10 cellular contexts compared by ENCODE assay signal in the genomic region with DNA sequence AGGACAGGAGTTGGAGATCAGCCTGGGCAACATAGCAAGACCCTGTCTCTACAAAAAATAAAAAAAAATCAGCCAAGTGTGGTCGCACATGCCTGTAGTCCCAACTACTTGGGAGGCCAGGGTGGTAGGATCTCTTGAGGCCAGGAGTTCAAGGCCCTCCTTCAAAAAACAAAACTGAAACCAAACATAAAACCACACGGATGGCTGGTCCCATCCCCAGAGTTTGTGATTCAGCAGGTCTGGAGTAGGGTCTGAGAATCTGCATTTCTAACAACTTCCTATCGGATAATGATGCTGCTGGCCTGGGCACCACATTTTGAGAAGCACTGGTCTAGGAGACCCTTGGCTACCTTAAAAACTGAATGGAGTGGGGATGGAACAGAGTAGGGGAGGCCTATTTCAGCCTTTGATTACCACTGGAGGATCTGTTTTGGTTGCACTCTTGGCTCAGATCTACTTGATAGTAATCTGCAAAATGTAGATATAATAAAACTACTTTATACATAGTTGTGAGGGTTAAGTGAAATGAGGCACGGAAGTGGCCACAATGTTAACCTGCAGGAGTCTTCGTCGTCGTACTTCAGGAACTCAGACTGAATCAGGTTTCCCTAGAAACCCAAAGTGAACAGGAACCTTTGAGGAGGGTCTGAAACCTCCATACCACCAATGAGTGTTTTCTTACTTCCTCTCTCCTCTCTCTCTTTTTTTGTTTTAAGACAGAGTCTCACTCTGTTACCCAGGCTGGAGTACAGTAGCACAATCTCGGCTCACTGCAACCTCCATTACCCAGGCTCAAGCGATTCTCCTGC. TPM values are rescaled to one million over a fixed set of nuclear protein-coding genes. Genes with fewer than 3 reads are reported as not detected.
DNase-seq lines count a peak whose midpoint lies in the region; ATAC-seq and TF ChIP-seq lines count a peak whose summit lies in the region.
"Had no signal": no experiment of that assay in that cellular context is flagged by ENCODE, and none has a peak within 500 bp of the region (broad histone marks: within the 10 kb centered on the region; RNA-seq: fewer than 3 reads in every experiment).

No MANE protein-coding gene starts in this region.

- no peak overlapping the region for H3K4me3 ChIP-seq in heart right ventricle

- no peak for TF ChIP-seq CTCF in heart right ventricle (IDR thresholded peaks at IDR 0.05)

- no peaks in the 10 kb centered on the region for H3K27me3 ChIP-seq in heart right ventricle

- no peak overlapping the region for H3K27ac ChIP-seq in heart right ventricle

- H3K9me3 ChIP-seq in heart right ventricle: no peaks in the 10 kb centered on the region

- WGBS in heart right ventricle, 2 donors: 79 to 92% methylated on average over 9 of the region's 9 CpGs

- H3K36me3 Mint-ChIP-seq in naive B cell: no peaks in the 10 kb centered on the region

- H3K27me3 Mint-ChIP-seq in naive B cell: no peaks in the 10 kb centered on the region

- peaks cover 10 to 17% (median 11%) of the 10 kb centered on the region in 3 donors for H3K4me1 Mint-ChIP-seq in naive B cell

- H3K36me3 ChIP-seq in heart right ventricle: peaks cover 0 to 8% (median 0%) of the 10 kb centered on the region in 9 donors

- DNase-seq in naive B cell (peak; percentile 23), inferior parietal cortex (ENCODE audit: extremely low spot score) (no peak), NCI-H345 (lab: John Stamatoyannopoulos, UW) (no peak), heart right ventricle (no peak)
- DNase-seq: activated CD4-positive, CD25-positive, alpha-beta regulatory T cell; left colon; NCI-H187 had no signal

- peak; percentile 61 for ATAC-seq in GM18870 (IDR thresholded peaks at IDR 0.05; ENCODE audit: unreplicated experiment)
- peak; percentile 85 for ATAC-seq in GM21723 (IDR thresholded peaks at IDR 0.05; ENCODE audit: unreplicated experiment)
- ATAC-seq in HG03521 (IDR thresholded peaks at IDR 0.05; ENCODE audit: unreplicated experiment): peak; percentile 55
- ATAC-seq in naive B cell (ENCODE audit: low read depth in 2 of 2): peak; percentile 79 to 84
- no peak for ATAC-seq in heart right ventricle
- ATAC-seq: left colon had no signal

- peak overlapping the region in 7 of 8 donors; percentile 16 to 68 (median 36) for H3K4me3 Mint-ChIP-seq in naive B cell

- H3K27ac Mint-ChIP-seq in naive B cell: peak overlapping the region; percentile 17 to 94 (median 71)

- peaks cover 0 to 23% (median 12%) of the 10 kb centered on the region in 9 donors for H3K4me1 ChIP-seq in heart right ventricle

- intact Hi-C loops in heart right ventricle (cut with DNase I): loop anchor here in 8 of 10 donors (10.0 kb wide), 1 partner anchor 125 kb away; no protein-coding TSS in a partner anchor

- H3K9me3 Mint-ChIP-seq in naive B cell: no peaks in the 10 kb centered on the region

RNA-seq across cellular contexts. Expression of a gene that starts 25.5 kb away (rescaled TPM):
- polyA plus RNA-seq in naive B cell (ENCODE audit: low read depth in 6 of 6) (10 to 100 TPM; 45.9 to 60.4 (median 54.7) TPM), heart right ventricle (10 to 100 TPM; 26.4 to 28.8 TPM)
- 10 to 100 TPM; 39.0 to 67.9 (median 57.6) TPM for total RNA-seq in heart right ventricle

Comparison
In these comparisons a context has a peak if more than half of its experiments do, and no peak if none do; other contexts are left out.
1. ATAC-seq: peak in GM18870 (single experiment), GM21723 (single experiment), HG03521 (single experiment) and naive B cell (2 of 2); none in heart right ventricle (0 of 8).